ENCODE assay signal across 26 cellular contexts in the genomic region with DNA sequence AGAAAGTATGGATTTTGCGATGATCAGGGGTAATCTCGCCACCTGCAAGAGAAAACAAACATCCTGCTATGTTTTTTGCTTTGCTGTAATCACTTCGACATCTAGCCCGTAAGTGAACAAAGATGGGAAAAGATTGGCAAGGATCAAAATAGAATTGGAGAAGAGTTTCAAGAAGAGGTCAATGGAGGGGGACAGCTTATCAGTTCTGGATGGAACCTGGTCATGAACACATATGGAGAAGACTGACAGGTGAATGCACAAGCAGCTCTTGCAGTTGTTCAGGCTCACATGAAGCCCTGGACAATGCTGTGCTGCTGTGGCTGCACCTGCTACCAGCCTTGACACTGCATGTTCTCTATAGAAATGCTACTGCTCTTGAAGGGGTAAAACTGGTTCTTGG.
DNase-seq lines count a peak whose midpoint lies in the region; ATAC-seq, FAIRE-seq and TF ChIP-seq lines count a peak whose summit lies in the region.
"Had no signal": no experiment of that assay in that cellular context is flagged by ENCODE, and none has a peak within 500 bp of the region (broad histone marks: within the 10 kb centered on the region; RNA-seq: fewer than 3 reads in every experiment).

No MANE protein-coding gene starts in this region.

- peaks cover 0 to 10% of the 10 kb centered on the region in 2 experiments; a peak in 2 of 5 replicates for H3K4me1 ChIP-seq in K562 (replicated peaks in 1 of 2; ENCODE audit: control insufficient read depth in 2 of 2, insufficient read depth in 2 of 2, low read length in 2 of 2)
- H3K4me1 ChIP-seq in parathyroid adenoma, result peaks cover 35% of the 10 kb centered on the region
- H3K4me1 ChIP-seq: colonic mucosa, esophagus muscularis mucosa, gastrocnemius medialis had no signal

- H3K9me3 ChIP-seq in SK-N-MC (ENCODE audit: low read depth, low read length) (no peaks in the 10 kb centered on the region), K562 (replicated peaks; ENCODE audit: control insufficient read depth, insufficient read depth, low read depth, low read length) (no peaks in the 10 kb centered on the region), parathyroid adenoma (ENCODE audit: control insufficient read depth, low read length) (no peaks in the 10 kb centered on the region)
- H3K9me3 ChIP-seq: colonic mucosa, esophagus muscularis mucosa, gastrocnemius medialis, HAP-1, tibial nerve had no signal

- no peak overlapping the region; the same call in 1 of the 2 replicates for H2AFZ ChIP-seq in K562 (ENCODE audit: low read depth, low read length)
- H2AFZ ChIP-seq in parathyroid adenoma, result peak overlapping the region; percentile 77

- no TSS peak for BruUV-seq in K562 (replicated peaks; lab: Mats Ljungman, UMichigan)

- FAIRE-seq in K562 (lab: Jason Lieb, UNC) (peak; percentile 44), H54 (lab: Jason Lieb, UNC) (no peak)
- FAIRE-seq: bronchial epithelial cell had no signal

- TF ChIP-seq RAD21 in K562 (CRISPR knock-in tag; conservative IDR thresholded peaks at IDR 0.05 in 1 of 2, IDR thresholded peaks at IDR 0.05 in 1 of 2), result no peak

- intact Hi-C loops in K562 (cut with micrococcal nuclease), result no loop called here

- ATAC-seq in K562, result peak; percentile 36; the same call in 1 of the 3 replicates
- ATAC-seq in HG02884 (IDR thresholded peaks at IDR 0.05; ENCODE audit: unreplicated experiment), result no peak
- ATAC-seq: gastrocnemius medialis had no signal

- TF ChIP-seq POLR2A in K562 (conservative IDR thresholded peaks at IDR 0.05) (no peak), H54 (IDR thresholded peaks at IDR 0.05; ENCODE audit: low read depth, low read length) (no peak)

- CTCF ChIA-PET in K562 (lab: Yijun Ruan, JAX; ENCODE audit: low intra/inter-chr PET ratio), result no interaction called here

- H3K9me1 ChIP-seq in K562 (ENCODE audit: control insufficient read depth, insufficient read depth, low read length), result no peaks in the 10 kb centered on the region

- H3K4me3 ChIP-seq in HL-60 (replicated peaks; ENCODE audit: insufficient read depth, low read length), result no peak overlapping the region
- H3K4me3 ChIP-seq in SK-N-MC, result 0 out of 2 replicates have a peak overlapping the region, but pooled peaks have one; percentile 52
- H3K4me3 ChIP-seq in K562, result no peak overlapping the region
- no peak overlapping the region for H3K4me3 ChIP-seq in parathyroid adenoma (ENCODE audit: low read depth, low read length)
- H3K4me3 ChIP-seq: colonic mucosa, esophagus muscularis mucosa, gastrocnemius medialis, HAP-1, skin epidermis, tibial nerve had no signal

- POLR2A ChIA-PET in K562 (lab: Yijun Ruan, JAX), result interaction anchor here (0.6 to 2.0 kb wide), 3 partner anchors 9 to 109 kb away, joined by 3 to 8 read pairs (median 3); no protein-coding TSS in a partner anchor

- H3K79me2 ChIP-seq in K562 (ENCODE audit: control insufficient read depth, insufficient read depth, low read length), result no peaks in the 10 kb centered on the region
- H3K79me2 ChIP-seq in parathyroid adenoma, result no peaks in the 10 kb centered on the region

- TF ChIP-seq CTCF in HL-60 (IDR thresholded peaks at IDR 0.05; ENCODE audit: insufficient read depth, low read length), result no peak
- TF ChIP-seq CTCF in K562 (IDR thresholded peaks at IDR 0.05 in 2 of 3, conservative IDR thresholded peaks at IDR 0.05 in 1 of 3; ENCODE audit: insufficient read depth in 2 of 3, low read depth in 1 of 3, low read length in 3 of 3), result no peak
- no peak for TF ChIP-seq CTCF in parathyroid adenoma (IDR thresholded peaks at IDR 0.05)

- H3K9ac ChIP-seq in SK-N-MC (ENCODE audit: insufficient read length) (no peak overlapping the region), K562 (ENCODE audit: insufficient read depth in 1 of 2, low read depth in 2 of 2, low read length in 2 of 2) (no peak overlapping the region), parathyroid adenoma (no peak overlapping the region)
- H3K9ac ChIP-seq: KMS-11 had no signal

- peak overlapping the region; percentile 76 for H3K27ac ChIP-seq in HL-60 (replicated peaks)
- no peak overlapping the region for H3K27ac ChIP-seq in SK-N-MC
- H3K27ac ChIP-seq in K562 (ENCODE audit: extremely low read depth, low read depth, low read length), result no peak overlapping the region
- H3K27ac ChIP-seq in parathyroid adenoma, result peak overlapping the region; percentile 71
- H3K27ac ChIP-seq: colonic mucosa, esophagus muscularis mucosa, gastrocnemius medialis, KMS-11, tibial nerve had no signal

- no peaks in the 10 kb centered on the region for H3K36me3 ChIP-seq in SK-N-MC (ENCODE audit: insufficient read depth, low read length)
- no peaks in the 10 kb centered on the region for H3K36me3 ChIP-seq in K562 (ENCODE audit: control insufficient read depth, insufficient read depth, low read length)
- no peaks in the 10 kb centered on the region for H3K36me3 ChIP-seq in parathyroid adenoma (ENCODE audit: control insufficient read depth, insufficient read depth, low read length)
- H3K36me3 ChIP-seq: colonic mucosa, esophagus muscularis mucosa, gastrocnemius medialis, HAP-1, tibial nerve had no signal

- no peak overlapping the region for H3K4me2 ChIP-seq in K562 (ENCODE audit: insufficient read depth, low read length)
- H3K4me2 ChIP-seq in parathyroid adenoma (ENCODE audit: low read length), result peak overlapping the region; percentile 28
- H3K4me2 ChIP-seq: KMS-11 had no signal

- DNase-seq in HL-60 (ENCODE audit: low read depth in 1 of 2, low spot score in 1 of 2), result no peak
- no peak for DNase-seq in SK-N-MC (ENCODE audit: low read depth, low spot score)
- DNase-seq in K562 (ENCODE audit: extremely low read depth in 1 of 4, low spot score in 3 of 4), result no peak
- no peak for DNase-seq in NCI-H774 (lab: John Stamatoyannopoulos, UW)
- no peak for DNase-seq in NCI-H2171 treated with DMSO at 0.1 percent for 48 hours (lab: John Stamatoyannopoulos, UW)
- DNase-seq in H54 (ENCODE audit: insufficient read length, low spot score), result no peak
- DNase-seq: activated CD4-positive, alpha-beta memory T cell treated with anti-CD3 and anti-CD28 coated beads, Interleukin-2, amount 10 ng/mL, durations not matched to agents 7 days and 5 days; activated gamma-delta T cell treated with Interleukin-2 at 50 U/mL for 16 hours; amygdala; colonic mucosa; gastrocnemius medialis; hippocampal formation; NCI-H187 treated with DMSO at 0.1 percent for 48 hours; NCI-H226; NCI-H748 treated with DMSO at 0.1 percent for 48 hours; SIG-M5; stimulated activated CD4-positive, alpha-beta T cell treated with anti-CD3 and anti-CD28 coated beads, Interleukin-2, amount 100 ng/mL, for 24 hours; stimulated activated naive CD4-positive, alpha-beta T cell treated with Interleukin-2 at 50 U/mL for 16 hours had no signal

- H3K27me3 ChIP-seq in HL-60 (ENCODE audit: insufficient read depth, poor library complexity, severe bottlenecking), result no peaks in the 10 kb centered on the region
- no peaks in the 10 kb centered on the region for H3K27me3 ChIP-seq in K562 (ENCODE audit: control insufficient read depth in 2 of 2, insufficient read depth in 2 of 2, low read length in 2 of 2)
- no peaks in the 10 kb centered on the region for H3K27me3 ChIP-seq in parathyroid adenoma (ENCODE audit: control insufficient read depth, insufficient read depth, low read length)
- H3K27me3 ChIP-seq: colonic mucosa, esophagus muscularis mucosa, gastrocnemius medialis, tibial nerve had no signal

- in situ Hi-C loops in K562 (cut with MboI), result no loop called here

- WGBS in K562 (ENCODE audit: insufficient coverage, low coverage, missing lambda C conversion rate), result 37% methylated on average over 4 of the region's 4 CpGs

- TF ChIP-seq EP300 in K562 (IDR thresholded peaks at IDR 0.05; ENCODE audit: low read length), result no peak

- H4K20me1 ChIP-seq in K562 (replicated peaks; ENCODE audit: control insufficient read depth, insufficient read depth, low read length), result no peaks in the 10 kb centered on the region

TF ChIP-seq in K562, 482 proteins besides CTCF, POLR2A, EP300 and RAD21 (continues in another document):
- no peak for TF ChIP-seq HNRNPLL (IDR thresholded peaks at IDR 0.05; ENCODE audit: low read depth, low read length, poor library complexity, severe bottlenecking)
- peak in 1 of 2 experiments; percentile 21; a peak in 1 of 4 replicates for TF ChIP-seq BCLAF1 (IDR thresholded peaks at IDR 0.05; ENCODE audit: borderline replicate concordance in 1 of 2, control insufficient read depth in 1 of 2, low read depth in 2 of 2, low read length in 1 of 2)

Comparison
In these comparisons a context has a peak if more than half of its experiments do, and no peak if none do; other contexts are left out.
1. H3K27ac ChIP-seq: peak in HL-60 (single experiment) and parathyroid adenoma (single experiment); none in SK-N-MC (single experiment) and K562 (single experiment).